1 cellular context compared by ENCODE assay signal in genomic region chr2:218444692-218445357, GRCh38.
A peak's percentile ranks its signal among the peaks of the same experiment; 100 is the strongest.
TF ChIP-seq lines count a peak whose summit lies in the region.

No MANE protein-coding gene starts in this region.

TF ChIP-seq in HepG2, 621 proteins besides CTCF, POLR2A, EP300 and RAD21 (continued from another document and continues in another):
- TF ChIP-seq, protein P1, sequence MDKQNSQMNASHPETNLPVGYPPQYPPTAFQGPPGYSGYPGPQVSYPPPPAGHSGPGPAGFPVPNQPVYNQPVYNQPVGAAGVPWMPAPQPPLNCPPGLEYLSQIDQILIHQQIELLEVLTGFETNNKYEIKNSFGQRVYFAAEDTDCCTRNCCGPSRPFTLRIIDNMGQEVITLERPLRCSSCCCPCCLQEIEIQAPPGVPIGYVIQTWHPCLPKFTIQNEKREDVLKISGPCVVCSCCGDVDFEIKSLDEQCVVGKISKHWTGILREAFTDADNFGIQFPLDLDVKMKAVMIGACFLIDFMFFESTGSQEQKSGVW (CRISPR knock-in tag; IDR thresholded peaks at IDR 0.05; ENCODE audit: borderline replicate concordance) = no peak
- TF ChIP-seq SALL1 (CRISPR knock-in tag; IDR thresholded peaks at IDR 0.05) (peak; percentile 99), ZNF143 (CRISPR knock-in tag; IDR thresholded peaks at IDR 0.05) (peak; percentile 60; the same call in 1 of the 2 replicates), SMAD3 (CRISPR knock-in tag; IDR thresholded peaks at IDR 0.05) (peak; percentile 63), ZNF318 (CRISPR knock-in tag; IDR thresholded peaks at IDR 0.05) (no peak; the same call in none of the 2 replicates), ZNF616 (CRISPR knock-in tag; IDR thresholded peaks at IDR 0.05; ENCODE audit: low read depth) (no peak), MTA3 (CRISPR knock-in tag; IDR thresholded peaks at IDR 0.05) (no peak), ZBTB21 (CRISPR knock-in tag; IDR thresholded peaks at IDR 0.05) (no peak), TBX3 (IDR thresholded peaks at IDR 0.05; ENCODE audit: borderline replicate concordance) (peak; percentile 73; the same call in 1 of the 2 replicates), ZBTB8A (CRISPR knock-in tag; IDR thresholded peaks at IDR 0.05; ENCODE audit: borderline replicate concordance, low read depth) (no peak; the same call in 1 of the 2 replicates), ZNF598 (CRISPR knock-in tag; IDR thresholded peaks at IDR 0.05; ENCODE audit: borderline replicate concordance) (no peak), ZZZ3 (CRISPR knock-in tag; IDR thresholded peaks at IDR 0.05; ENCODE audit: borderline replicate concordance) (peak; percentile 62; the same call in 1 of the 2 replicates), ZNF430 (CRISPR knock-in tag; IDR thresholded peaks at IDR 0.05) (peak; percentile 94), IRX3 (CRISPR knock-in tag; IDR thresholded peaks at IDR 0.05; ENCODE audit: borderline replicate concordance, low read depth) (peak; percentile 88; the same call in 1 of the 2 replicates), MYNN (CRISPR knock-in tag; IDR thresholded peaks at IDR 0.05; ENCODE audit: low read depth) (peak; percentile 28; the same call in 1 of the 2 replicates), ZNF660 (CRISPR knock-in tag; IDR thresholded peaks at IDR 0.05; ENCODE audit: borderline replicate concordance, low read depth) (no peak), THAP7 (CRISPR knock-in tag; IDR thresholded peaks at IDR 0.05) (peak; percentile 64; the same call in 1 of the 2 replicates), PLRG1 (conservative IDR thresholded peaks at IDR 0.05) (no peak), ZNF329 (CRISPR knock-in tag; IDR thresholded peaks at IDR 0.05; ENCODE audit: low read depth) (no peak), ZNF543 (CRISPR knock-in tag; IDR thresholded peaks at IDR 0.05) (peak; percentile 90), MIER3 (CRISPR knock-in tag; IDR thresholded peaks at IDR 0.05; ENCODE audit: borderline replicate concordance) (peak; percentile 96), CBX2 (IDR thresholded peaks at IDR 0.05; ENCODE audit: low read depth, low read length) (no peak), CBX2 (CRISPR knock-in tag; IDR thresholded peaks at IDR 0.05; ENCODE audit: low read depth) (no peak), ZNF343 (CRISPR knock-in tag; IDR thresholded peaks at IDR 0.05) (peak; percentile 63; the same call in 1 of the 2 replicates), ZNF747 (CRISPR knock-in tag; IDR thresholded peaks at IDR 0.05; ENCODE audit: borderline replicate concordance) (peak; percentile 98), ZNF672 (CRISPR knock-in tag; IDR thresholded peaks at IDR 0.05) (no peak), SIN3A (IDR thresholded peaks at IDR 0.05; ENCODE audit: borderline replicate concordance, low read depth, low read length) (peak; percentile 75; the same call in 1 of the 2 replicates), ZNF180 (CRISPR knock-in tag; IDR thresholded peaks at IDR 0.05; ENCODE audit: borderline replicate concordance, low read depth) (no peak), SOX5 (CRISPR knock-in tag; IDR thresholded peaks at IDR 0.05; ENCODE audit: borderline replicate concordance) (peak; percentile 94), AHR (CRISPR knock-in tag; IDR thresholded peaks at IDR 0.05) (no peak; the same call in 1 of the 2 replicates), ZNF549 (CRISPR knock-in tag; IDR thresholded peaks at IDR 0.05) (no peak), SALL2 (CRISPR knock-in tag; IDR thresholded peaks at IDR 0.05) (peak; percentile 91; the same call in 1 of the 2 replicates), ZFP36 (IDR thresholded peaks at IDR 0.05; ENCODE audit: borderline replicate concordance, low read depth, low read length, partially characterized antibody) (no peak), NFIC (IDR thresholded peaks at IDR 0.05; ENCODE audit: low read length) (peak; percentile 87; the same call in 1 of the 2 replicates), ZNF234 (CRISPR knock-in tag; conservative IDR thresholded peaks at IDR 0.05) (no peak), CEBPG (CRISPR knock-in tag; IDR thresholded peaks at IDR 0.05) (peak; percentile 69), GZF1 (CRISPR knock-in tag; IDR thresholded peaks at IDR 0.05) (no peak), POGK (CRISPR knock-in tag; conservative IDR thresholded peaks at IDR 0.05) (peak; percentile 96), CREBL2 (CRISPR knock-in tag; IDR thresholded peaks at IDR 0.05; ENCODE audit: borderline replicate concordance) (no peak), ZNF335 (CRISPR knock-in tag; IDR thresholded peaks at IDR 0.05) (peak; percentile 67; the same call in 1 of the 2 replicates)
- TF ChIP-seq, protein P2, sequence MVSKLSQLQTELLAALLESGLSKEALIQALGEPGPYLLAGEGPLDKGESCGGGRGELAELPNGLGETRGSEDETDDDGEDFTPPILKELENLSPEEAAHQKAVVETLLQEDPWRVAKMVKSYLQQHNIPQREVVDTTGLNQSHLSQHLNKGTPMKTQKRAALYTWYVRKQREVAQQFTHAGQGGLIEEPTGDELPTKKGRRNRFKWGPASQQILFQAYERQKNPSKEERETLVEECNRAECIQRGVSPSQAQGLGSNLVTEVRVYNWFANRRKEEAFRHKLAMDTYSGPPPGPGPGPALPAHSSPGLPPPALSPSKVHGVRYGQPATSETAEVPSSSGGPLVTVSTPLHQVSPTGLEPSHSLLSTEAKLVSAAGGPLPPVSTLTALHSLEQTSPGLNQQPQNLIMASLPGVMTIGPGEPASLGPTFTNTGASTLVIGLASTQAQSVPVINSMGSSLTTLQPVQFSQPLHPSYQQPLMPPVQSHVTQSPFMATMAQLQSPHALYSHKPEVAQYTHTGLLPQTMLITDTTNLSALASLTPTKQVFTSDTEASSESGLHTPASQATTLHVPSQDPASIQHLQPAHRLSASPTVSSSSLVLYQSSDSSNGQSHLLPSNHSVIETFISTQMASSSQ (IDR thresholded peaks at IDR 0.05; ENCODE audit: low read depth) = peak; percentile 58; the same call in 1 of the 2 replicates
- TF ChIP-seq, protein P2 (CRISPR knock-in tag; IDR thresholded peaks at IDR 0.05; ENCODE audit: borderline replicate concordance) = peak; percentile 93
- TF ChIP-seq, protein P3, sequence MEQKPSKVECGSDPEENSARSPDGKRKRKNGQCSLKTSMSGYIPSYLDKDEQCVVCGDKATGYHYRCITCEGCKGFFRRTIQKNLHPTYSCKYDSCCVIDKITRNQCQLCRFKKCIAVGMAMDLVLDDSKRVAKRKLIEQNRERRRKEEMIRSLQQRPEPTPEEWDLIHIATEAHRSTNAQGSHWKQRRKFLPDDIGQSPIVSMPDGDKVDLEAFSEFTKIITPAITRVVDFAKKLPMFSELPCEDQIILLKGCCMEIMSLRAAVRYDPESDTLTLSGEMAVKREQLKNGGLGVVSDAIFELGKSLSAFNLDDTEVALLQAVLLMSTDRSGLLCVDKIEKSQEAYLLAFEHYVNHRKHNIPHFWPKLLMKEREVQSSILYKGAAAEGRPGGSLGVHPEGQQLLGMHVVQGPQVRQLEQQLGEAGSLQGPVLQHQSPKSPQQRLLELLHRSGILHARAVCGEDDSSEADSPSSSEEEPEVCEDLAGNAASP (CRISPR knock-in tag; IDR thresholded peaks at IDR 0.05; ENCODE audit: borderline replicate concordance) = peak; percentile 84; the same call in 1 of the 2 replicates
- TF ChIP-seq, protein P4, sequence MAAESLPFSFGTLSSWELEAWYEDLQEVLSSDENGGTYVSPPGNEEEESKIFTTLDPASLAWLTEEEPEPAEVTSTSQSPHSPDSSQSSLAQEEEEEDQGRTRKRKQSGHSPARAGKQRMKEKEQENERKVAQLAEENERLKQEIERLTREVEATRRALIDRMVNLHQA (CRISPR knock-in tag; IDR thresholded peaks at IDR 0.05) = no peak
- TF ChIP-seq, protein P5, sequence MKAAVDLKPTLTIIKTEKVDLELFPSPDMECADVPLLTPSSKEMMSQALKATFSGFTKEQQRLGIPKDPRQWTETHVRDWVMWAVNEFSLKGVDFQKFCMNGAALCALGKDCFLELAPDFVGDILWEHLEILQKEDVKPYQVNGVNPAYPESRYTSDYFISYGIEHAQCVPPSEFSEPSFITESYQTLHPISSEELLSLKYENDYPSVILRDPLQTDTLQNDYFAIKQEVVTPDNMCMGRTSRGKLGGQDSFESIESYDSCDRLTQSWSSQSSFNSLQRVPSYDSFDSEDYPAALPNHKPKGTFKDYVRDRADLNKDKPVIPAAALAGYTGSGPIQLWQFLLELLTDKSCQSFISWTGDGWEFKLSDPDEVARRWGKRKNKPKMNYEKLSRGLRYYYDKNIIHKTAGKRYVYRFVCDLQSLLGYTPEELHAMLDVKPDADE (CRISPR knock-in tag; IDR thresholded peaks at IDR 0.05) = peak; percentile 32; the same call in 1 of the 2 replicates
